Comparison of ENCODE assay signal across 21 cellular contexts in the genomic region with DNA sequence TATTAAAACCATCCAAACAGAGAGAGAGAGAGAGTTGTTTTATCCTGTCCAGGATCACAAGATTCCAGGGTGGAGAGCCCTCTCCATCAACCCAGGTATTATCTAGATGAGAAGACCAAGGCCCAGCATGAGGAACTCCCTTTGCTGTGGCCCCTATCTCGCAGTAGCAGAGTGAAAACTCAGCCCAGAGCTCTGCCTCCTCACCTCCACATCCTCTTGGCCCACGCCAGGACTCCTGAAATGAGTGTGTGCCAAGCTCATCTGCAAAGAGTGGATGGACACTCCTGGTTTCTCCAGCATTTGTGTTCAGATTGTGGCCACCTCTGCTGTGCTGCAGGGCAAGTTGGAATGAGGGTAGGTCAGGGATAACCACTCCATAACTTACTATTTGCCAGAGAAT.
"Had no signal": no experiment of that assay in that cellular context is flagged by ENCODE, and none has a peak within 500 bp of the region (broad histone marks: within the 10 kb centered on the region; RNA-seq: fewer than 3 reads in every experiment).

No MANE protein-coding gene starts in this region.

- H3K27ac ChIP-seq: SJSA1, SK-N-MC had no signal

- H3K36me3 ChIP-seq: SJSA1 had no signal

- DNase-seq: KBM-7, MV-4-11, NCI-H1048, NCI-H1105, NCI-H1417, NCI-H1436 treated with DMSO at 0.1 percent for 48 hours, NCI-H1694, NCI-H187 treated with DMSO at 0.1 percent for 48 hours, NCI-H2029 treated with DMSO at 0.1 percent for 48 hours, NCI-H2171 treated with DMSO at 0.1 percent for 48 hours, NCI-H345, NCI-H446 treated with DMSO at 0.1 percent for 48 hours, NCI-H510A treated with DMSO at 0.1 percent for 48 hours, NCI-H526, NCI-H82, Right ventricle myocardium superior, RPMI8226, SIG-M5 had no signal

- H3K9me3 ChIP-seq: SJSA1 had no signal

- H3K4me3 ChIP-seq: SJSA1, SK-N-MC had no signal

- H3K4me1 ChIP-seq: SJSA1 had no signal

- FAIRE-seq: RCC 7860 had no signal

- H3K27me3 ChIP-seq: SJSA1 had no signal
